In the genomic region with DNA sequence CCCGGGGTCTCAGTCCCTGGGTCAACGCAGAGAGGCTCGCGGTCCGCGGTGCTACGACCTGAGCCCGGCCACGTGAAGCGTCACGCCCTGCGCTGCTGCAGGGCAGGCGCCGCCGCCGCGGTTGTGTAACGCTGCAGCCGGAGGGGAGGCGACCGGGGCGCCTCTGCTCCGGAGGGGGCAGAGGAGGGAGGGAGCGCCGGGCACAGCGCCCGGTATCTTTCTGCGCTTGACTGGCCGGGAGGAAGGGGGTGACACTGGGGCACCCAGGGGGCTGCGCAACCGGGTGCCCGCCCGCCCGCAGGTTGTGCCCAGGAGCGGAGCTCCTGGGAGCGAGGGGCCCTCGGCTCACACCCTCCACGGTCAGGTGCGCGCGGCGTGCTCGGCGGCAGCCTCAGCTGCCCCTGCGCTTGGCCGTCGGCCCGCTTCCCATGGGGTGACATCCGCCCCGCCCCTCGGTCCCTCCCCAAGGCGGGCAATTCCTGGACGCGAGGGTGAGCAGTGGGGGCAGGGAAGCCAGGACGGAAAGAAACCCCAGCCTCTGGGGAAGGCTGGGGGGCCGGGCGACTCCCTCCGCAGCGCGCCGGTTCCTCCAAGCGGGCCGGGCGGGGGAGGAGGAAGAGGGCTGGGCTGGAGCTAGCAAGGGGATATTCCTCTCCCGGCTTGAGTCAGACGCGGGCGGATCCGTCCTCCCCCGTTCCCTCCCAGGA, we compare ENCODE assay signal across 1 cellular context.
TF ChIP-seq lines count a peak whose summit lies in the region.

No MANE protein-coding gene starts in this region.

TF ChIP-seq in HepG2, 621 proteins besides CTCF, POLR2A, EP300 and RAD21 (continued from another document and continues in another):
- TF ChIP-seq, protein P1, sequence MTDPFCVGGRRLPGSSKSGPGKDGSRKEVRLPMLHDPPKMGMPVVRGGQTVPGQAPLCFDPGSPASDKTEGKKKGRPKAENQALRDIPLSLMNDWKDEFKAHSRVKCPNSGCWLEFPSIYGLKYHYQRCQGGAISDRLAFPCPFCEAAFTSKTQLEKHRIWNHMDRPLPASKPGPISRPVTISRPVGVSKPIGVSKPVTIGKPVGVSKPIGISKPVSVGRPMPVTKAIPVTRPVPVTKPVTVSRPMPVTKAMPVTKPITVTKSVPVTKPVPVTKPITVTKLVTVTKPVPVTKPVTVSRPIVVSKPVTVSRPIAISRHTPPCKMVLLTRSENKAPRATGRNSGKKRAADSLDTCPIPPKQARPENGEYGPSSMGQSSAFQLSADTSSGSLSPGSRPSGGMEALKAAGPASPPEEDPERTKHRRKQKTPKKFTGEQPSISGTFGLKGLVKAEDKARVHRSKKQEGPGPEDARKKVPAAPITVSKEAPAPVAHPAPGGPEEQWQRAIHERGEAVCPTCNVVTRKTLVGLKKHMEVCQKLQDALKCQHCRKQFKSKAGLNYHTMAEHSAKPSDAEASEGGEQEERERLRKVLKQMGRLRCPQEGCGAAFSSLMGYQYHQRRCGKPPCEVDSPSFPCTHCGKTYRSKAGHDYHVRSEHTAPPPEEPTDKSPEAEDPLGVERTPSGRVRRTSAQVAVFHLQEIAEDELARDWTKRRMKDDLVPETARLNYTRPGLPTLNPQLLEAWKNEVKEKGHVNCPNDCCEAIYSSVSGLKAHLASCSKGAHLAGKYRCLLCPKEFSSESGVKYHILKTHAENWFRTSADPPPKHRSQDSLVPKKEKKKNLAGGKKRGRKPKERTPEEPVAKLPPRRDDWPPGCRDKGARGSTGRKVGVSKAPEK (CRISPR knock-in tag; IDR thresholded peaks at IDR 0.05; ENCODE audit: borderline replicate concordance) = no peak; the same call in 1 of the 2 replicates
- TF ChIP-seq, protein P2, sequence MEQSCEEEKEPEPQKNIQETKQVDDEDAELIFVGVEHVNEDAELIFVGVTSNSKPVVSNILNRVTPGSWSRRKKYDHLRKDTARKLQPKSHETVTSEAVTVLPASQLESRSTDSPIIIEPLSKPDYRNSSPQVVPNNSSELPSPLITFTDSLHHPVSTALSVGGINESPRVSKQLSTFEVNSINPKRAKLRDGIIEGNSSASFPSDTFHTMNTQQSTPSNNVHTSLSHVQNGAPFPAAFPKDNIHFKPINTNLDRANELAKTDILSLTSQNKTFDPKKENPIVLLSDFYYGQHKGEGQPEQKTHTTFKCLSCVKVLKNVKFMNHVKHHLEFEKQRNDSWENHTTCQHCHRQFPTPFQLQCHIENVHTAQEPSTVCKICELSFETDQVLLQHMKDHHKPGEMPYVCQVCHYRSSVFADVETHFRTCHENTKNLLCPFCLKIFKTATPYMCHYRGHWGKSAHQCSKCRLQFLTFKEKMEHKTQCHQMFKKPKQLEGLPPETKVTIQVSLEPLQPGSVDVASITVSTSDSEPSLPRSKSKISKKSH (CRISPR knock-in tag; IDR thresholded peaks at IDR 0.05; ENCODE audit: borderline replicate concordance) = no peak
- TF ChIP-seq, protein P3, sequence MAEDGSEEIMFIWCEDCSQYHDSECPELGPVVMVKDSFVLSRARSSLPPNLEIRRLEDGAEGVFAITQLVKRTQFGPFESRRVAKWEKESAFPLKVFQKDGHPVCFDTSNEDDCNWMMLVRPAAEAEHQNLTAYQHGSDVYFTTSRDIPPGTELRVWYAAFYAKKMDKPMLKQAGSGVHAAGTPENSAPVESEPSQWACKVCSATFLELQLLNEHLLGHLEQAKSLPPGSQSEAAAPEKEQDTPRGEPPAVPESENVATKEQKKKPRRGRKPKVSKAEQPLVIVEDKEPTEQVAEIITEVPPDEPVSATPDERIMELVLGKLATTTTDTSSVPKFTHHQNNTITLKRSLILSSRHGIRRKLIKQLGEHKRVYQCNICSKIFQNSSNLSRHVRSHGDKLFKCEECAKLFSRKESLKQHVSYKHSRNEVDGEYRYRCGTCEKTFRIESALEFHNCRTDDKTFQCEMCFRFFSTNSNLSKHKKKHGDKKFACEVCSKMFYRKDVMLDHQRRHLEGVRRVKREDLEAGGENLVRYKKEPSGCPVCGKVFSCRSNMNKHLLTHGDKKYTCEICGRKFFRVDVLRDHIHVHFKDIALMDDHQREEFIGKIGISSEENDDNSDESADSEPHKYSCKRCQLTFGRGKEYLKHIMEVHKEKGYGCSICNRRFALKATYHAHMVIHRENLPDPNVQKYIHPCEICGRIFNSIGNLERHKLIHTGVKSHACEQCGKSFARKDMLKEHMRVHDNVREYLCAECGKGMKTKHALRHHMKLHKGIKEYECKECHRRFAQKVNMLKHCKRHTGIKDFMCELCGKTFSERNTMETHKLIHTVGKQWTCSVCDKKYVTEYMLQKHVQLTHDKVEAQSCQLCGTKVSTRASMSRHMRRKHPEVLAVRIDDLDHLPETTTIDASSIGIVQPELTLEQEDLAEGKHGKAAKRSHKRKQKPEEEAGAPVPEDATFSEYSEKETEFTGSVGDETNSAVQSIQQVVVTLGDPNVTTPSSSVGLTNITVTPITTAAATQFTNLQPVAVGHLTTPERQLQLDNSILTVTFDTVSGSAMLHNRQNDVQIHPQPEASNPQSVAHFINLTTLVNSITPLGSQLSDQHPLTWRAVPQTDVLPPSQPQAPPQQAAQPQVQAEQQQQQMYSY (CRISPR knock-in tag; IDR thresholded peaks at IDR 0.05) = no peak
- TF ChIP-seq SCMH1 (CRISPR knock-in tag; IDR thresholded peaks at IDR 0.05; ENCODE audit: borderline replicate concordance) (no peak), ZNF549 (CRISPR knock-in tag; IDR thresholded peaks at IDR 0.05) (no peak), LCORL (IDR thresholded peaks at IDR 0.05) (no peak), LCORL (CRISPR knock-in tag; IDR thresholded peaks at IDR 0.05) (peak; percentile 86), ZSCAN30 (CRISPR knock-in tag; IDR thresholded peaks at IDR 0.05) (peak; percentile 93), HNRNPLL (IDR thresholded peaks at IDR 0.05; ENCODE audit: low read depth, low read length, poor library complexity, severe bottlenecking) (peak; percentile 81), ZNF3 (CRISPR knock-in tag; IDR thresholded peaks at IDR 0.05) (no peak), ZBTB38 (CRISPR knock-in tag; IDR thresholded peaks at IDR 0.05) (peak; percentile 82; the same call in 1 of the 2 replicates), GATAD1 (CRISPR knock-in tag; IDR thresholded peaks at IDR 0.05) (peak; percentile 60), ZNF709 (CRISPR knock-in tag; IDR thresholded peaks at IDR 0.05) (no peak; the same call in 1 of the 2 replicates), SMYD3 (CRISPR knock-in tag; IDR thresholded peaks at IDR 0.05) (0 out of 2 replicates have a peak, but pooled peaks have one; percentile 83), MLLT10 (CRISPR knock-in tag; IDR thresholded peaks at IDR 0.05) (no peak), TBX3 (IDR thresholded peaks at IDR 0.05; ENCODE audit: borderline replicate concordance) (peak; percentile 80), AKAP8 (CRISPR knock-in tag; IDR thresholded peaks at IDR 0.05) (peak; percentile 84; the same call in 1 of the 2 replicates), THAP11 (CRISPR knock-in tag; IDR thresholded peaks at IDR 0.05) (peak; percentile 65), ZNF446 (CRISPR knock-in tag; IDR thresholded peaks at IDR 0.05) (0 out of 2 replicates have a peak, but pooled peaks have one; percentile 37), ZNF224 (CRISPR knock-in tag; IDR thresholded peaks at IDR 0.05) (0 out of 2 replicates have a peak, but pooled peaks have one; percentile 2), MED1 (CRISPR knock-in tag; IDR thresholded peaks at IDR 0.05) (peak; percentile 96), MXD4 (CRISPR knock-in tag; IDR thresholded peaks at IDR 0.05) (peak; percentile 82), ZNF510 (CRISPR knock-in tag; IDR thresholded peaks at IDR 0.05; ENCODE audit: low read depth) (peak; percentile 77; the same call in 1 of the 2 replicates), RELA (CRISPR knock-in tag; IDR thresholded peaks at IDR 0.05) (0 out of 2 replicates have a peak, but pooled peaks have one; percentile 24), ZNF839 (CRISPR knock-in tag; IDR thresholded peaks at IDR 0.05; ENCODE audit: borderline replicate concordance) (peak; percentile 24), ZNF546 (CRISPR knock-in tag; conservative IDR thresholded peaks at IDR 0.05) (peak; percentile 94), ZNF75D (CRISPR knock-in tag; IDR thresholded peaks at IDR 0.05; ENCODE audit: borderline replicate concordance) (no peak), NAIF1 (CRISPR knock-in tag; IDR thresholded peaks at IDR 0.05; ENCODE audit: borderline replicate concordance) (no peak), SP1 (IDR thresholded peaks at IDR 0.05) (no peak), SP1 (CRISPR knock-in tag; IDR thresholded peaks at IDR 0.05) (peak; percentile 87), U2AF1 (optimal IDR thresholded peaks at IDR 0.05; ENCODE audit: low read depth, low read length) (no peak), KLF9 (CRISPR knock-in tag; IDR thresholded peaks at IDR 0.05; ENCODE audit: low read depth) (peak; percentile 78)
- TF ChIP-seq, protein P4, sequence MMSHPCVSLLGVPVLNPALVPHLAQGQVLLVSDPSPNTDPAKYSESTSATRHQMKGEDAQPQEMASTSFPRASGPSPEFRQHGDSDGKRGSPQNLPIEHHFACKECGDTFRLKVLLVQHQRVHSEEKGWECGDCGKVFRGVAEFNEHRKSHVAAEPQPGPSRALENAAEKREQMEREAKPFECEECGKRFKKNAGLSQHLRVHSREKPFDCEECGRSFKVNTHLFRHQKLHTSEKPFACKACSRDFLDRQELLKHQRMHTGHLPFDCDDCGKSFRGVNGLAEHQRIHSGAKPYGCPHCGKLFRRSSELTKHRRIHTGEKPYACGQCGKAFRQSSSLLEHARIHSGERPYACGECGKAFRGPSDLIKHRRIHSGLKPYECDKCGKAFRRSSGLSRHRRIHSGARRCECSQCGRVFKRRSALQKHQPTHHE (CRISPR knock-in tag; IDR thresholded peaks at IDR 0.05; ENCODE audit: borderline replicate concordance) = no peak; the same call in 1 of the 2 replicates
- TF ChIP-seq, protein P5, sequence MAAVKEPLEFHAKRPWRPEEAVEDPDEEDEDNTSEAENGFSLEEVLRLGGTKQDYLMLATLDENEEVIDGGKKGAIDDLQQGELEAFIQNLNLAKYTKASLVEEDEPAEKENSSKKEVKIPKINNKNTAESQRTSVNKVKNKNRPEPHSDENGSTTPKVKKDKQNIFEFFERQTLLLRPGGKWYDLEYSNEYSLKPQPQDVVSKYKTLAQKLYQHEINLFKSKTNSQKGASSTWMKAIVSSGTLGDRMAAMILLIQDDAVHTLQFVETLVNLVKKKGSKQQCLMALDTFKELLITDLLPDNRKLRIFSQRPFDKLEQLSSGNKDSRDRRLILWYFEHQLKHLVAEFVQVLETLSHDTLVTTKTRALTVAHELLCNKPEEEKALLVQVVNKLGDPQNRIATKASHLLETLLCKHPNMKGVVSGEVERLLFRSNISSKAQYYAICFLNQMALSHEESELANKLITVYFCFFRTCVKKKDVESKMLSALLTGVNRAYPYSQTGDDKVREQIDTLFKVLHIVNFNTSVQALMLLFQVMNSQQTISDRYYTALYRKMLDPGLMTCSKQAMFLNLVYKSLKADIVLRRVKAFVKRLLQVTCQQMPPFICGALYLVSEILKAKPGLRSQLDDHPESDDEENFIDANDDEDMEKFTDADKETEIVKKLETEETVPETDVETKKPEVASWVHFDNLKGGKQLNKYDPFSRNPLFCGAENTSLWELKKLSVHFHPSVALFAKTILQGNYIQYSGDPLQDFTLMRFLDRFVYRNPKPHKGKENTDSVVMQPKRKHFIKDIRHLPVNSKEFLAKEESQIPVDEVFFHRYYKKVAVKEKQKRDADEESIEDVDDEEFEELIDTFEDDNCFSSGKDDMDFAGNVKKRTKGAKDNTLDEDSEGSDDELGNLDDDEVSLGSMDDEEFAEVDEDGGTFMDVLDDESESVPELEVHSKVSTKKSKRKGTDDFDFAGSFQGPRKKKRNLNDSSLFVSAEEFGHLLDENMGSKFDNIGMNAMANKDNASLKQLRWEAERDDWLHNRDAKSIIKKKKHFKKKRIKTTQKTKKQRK (IDR thresholded peaks at IDR 0.05; ENCODE audit: low read length) = no peak
- TF ChIP-seq, protein P6, sequence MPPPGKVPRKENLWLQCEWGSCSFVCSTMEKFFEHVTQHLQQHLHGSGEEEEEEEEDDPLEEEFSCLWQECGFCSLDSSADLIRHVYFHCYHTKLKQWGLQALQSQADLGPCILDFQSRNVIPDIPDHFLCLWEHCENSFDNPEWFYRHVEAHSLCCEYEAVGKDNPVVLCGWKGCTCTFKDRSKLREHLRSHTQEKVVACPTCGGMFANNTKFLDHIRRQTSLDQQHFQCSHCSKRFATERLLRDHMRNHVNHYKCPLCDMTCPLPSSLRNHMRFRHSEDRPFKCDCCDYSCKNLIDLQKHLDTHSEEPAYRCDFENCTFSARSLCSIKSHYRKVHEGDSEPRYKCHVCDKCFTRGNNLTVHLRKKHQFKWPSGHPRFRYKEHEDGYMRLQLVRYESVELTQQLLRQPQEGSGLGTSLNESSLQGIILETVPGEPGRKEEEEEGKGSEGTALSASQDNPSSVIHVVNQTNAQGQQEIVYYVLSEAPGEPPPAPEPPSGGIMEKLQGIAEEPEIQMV (CRISPR knock-in tag; IDR thresholded peaks at IDR 0.05; ENCODE audit: low read depth) = peak; percentile 98
- TF ChIP-seq, protein P7, sequence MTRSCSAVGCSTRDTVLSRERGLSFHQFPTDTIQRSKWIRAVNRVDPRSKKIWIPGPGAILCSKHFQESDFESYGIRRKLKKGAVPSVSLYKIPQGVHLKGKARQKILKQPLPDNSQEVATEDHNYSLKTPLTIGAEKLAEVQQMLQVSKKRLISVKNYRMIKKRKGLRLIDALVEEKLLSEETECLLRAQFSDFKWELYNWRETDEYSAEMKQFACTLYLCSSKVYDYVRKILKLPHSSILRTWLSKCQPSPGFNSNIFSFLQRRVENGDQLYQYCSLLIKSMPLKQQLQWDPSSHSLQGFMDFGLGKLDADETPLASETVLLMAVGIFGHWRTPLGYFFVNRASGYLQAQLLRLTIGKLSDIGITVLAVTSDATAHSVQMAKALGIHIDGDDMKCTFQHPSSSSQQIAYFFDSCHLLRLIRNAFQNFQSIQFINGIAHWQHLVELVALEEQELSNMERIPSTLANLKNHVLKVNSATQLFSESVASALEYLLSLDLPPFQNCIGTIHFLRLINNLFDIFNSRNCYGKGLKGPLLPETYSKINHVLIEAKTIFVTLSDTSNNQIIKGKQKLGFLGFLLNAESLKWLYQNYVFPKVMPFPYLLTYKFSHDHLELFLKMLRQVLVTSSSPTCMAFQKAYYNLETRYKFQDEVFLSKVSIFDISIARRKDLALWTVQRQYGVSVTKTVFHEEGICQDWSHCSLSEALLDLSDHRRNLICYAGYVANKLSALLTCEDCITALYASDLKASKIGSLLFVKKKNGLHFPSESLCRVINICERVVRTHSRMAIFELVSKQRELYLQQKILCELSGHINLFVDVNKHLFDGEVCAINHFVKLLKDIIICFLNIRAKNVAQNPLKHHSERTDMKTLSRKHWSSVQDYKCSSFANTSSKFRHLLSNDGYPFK (CRISPR knock-in tag; IDR thresholded peaks at IDR 0.05; ENCODE audit: borderline replicate concordance) = peak; percentile 65; the same call in 1 of the 2 replicates
